In genomic region chr2:109537565-109538221, GRCh38 we compare ENCODE assay signal across 1 cellular context.
TF ChIP-seq lines count a peak whose summit lies in the region.

No MANE protein-coding gene starts in this region.

TF ChIP-seq in HepG2, 621 proteins besides CTCF, POLR2A, EP300 and RAD21 (continued from another document):
- TF ChIP-seq, protein P1, sequence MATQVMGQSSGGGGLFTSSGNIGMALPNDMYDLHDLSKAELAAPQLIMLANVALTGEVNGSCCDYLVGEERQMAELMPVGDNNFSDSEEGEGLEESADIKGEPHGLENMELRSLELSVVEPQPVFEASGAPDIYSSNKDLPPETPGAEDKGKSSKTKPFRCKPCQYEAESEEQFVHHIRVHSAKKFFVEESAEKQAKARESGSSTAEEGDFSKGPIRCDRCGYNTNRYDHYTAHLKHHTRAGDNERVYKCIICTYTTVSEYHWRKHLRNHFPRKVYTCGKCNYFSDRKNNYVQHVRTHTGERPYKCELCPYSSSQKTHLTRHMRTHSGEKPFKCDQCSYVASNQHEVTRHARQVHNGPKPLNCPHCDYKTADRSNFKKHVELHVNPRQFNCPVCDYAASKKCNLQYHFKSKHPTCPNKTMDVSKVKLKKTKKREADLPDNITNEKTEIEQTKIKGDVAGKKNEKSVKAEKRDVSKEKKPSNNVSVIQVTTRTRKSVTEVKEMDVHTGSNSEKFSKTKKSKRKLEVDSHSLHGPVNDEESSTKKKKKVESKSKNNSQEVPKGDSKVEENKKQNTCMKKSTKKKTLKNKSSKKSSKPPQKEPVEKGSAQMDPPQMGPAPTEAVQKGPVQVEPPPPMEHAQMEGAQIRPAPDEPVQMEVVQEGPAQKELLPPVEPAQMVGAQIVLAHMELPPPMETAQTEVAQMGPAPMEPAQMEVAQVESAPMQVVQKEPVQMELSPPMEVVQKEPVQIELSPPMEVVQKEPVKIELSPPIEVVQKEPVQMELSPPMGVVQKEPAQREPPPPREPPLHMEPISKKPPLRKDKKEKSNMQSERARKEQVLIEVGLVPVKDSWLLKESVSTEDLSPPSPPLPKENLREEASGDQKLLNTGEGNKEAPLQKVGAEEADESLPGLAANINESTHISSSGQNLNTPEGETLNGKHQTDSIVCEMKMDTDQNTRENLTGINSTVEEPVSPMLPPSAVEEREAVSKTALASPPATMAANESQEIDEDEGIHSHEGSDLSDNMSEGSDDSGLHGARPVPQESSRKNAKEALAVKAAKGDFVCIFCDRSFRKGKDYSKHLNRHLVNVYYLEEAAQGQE (IDR thresholded peaks at IDR 0.05; ENCODE audit: borderline replicate concordance in 1 of 2, low read depth in 1 of 2, low read length in 2 of 2), result no peak
- TF ChIP-seq FOSL2 (CRISPR knock-in tag; IDR thresholded peaks at IDR 0.05) (peak; percentile 61), ZNF777 (CRISPR knock-in tag; IDR thresholded peaks at IDR 0.05) (no peak)
- TF ChIP-seq, protein P2, sequence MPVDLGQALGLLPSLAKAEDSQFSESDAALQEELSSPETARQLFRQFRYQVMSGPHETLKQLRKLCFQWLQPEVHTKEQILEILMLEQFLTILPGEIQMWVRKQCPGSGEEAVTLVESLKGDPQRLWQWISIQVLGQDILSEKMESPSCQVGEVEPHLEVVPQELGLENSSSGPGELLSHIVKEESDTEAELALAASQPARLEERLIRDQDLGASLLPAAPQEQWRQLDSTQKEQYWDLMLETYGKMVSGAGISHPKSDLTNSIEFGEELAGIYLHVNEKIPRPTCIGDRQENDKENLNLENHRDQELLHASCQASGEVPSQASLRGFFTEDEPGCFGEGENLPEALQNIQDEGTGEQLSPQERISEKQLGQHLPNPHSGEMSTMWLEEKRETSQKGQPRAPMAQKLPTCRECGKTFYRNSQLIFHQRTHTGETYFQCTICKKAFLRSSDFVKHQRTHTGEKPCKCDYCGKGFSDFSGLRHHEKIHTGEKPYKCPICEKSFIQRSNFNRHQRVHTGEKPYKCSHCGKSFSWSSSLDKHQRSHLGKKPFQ (CRISPR knock-in tag; IDR thresholded peaks at IDR 0.05; ENCODE audit: insufficient replicate concordance), result no peak
